In genomic region chr2:10977003-10977402, GRCh38 we compare ENCODE assay signal across 1 cellular context.
TF ChIP-seq lines count a peak whose summit lies in the region.

No MANE protein-coding gene starts in this region.

TF ChIP-seq in K562, 482 proteins besides CTCF, POLR2A, EP300 and RAD21 (continued from another document):
- no peak for TF ChIP-seq NR2C2 (CRISPR knock-in tag; IDR thresholded peaks at IDR 0.05)
- TF ChIP-seq NR2C2 (tag; IDR thresholded peaks at IDR 0.05), result peak; percentile 58; the same call in 1 of the 2 replicates
- TF ChIP-seq RUNX1 (IDR thresholded peaks at IDR 0.05; ENCODE audit: low read depth), result no peak
- TF ChIP-seq NBN (IDR thresholded peaks at IDR 0.05; ENCODE audit: low read depth), result no peak
- no peak for TF ChIP-seq SIN3A (IDR thresholded peaks at IDR 0.05; ENCODE audit: borderline replicate concordance in 2 of 2, control insufficient read depth in 1 of 2, low read depth in 2 of 2, low read length in 2 of 2)
- TF ChIP-seq FOXK2 (conservative IDR thresholded peaks at IDR 0.05 in 1 of 2, IDR thresholded peaks at IDR 0.05 in 1 of 2; ENCODE audit: low read depth in 2 of 2), result no peak
